In the genomic region with DNA sequence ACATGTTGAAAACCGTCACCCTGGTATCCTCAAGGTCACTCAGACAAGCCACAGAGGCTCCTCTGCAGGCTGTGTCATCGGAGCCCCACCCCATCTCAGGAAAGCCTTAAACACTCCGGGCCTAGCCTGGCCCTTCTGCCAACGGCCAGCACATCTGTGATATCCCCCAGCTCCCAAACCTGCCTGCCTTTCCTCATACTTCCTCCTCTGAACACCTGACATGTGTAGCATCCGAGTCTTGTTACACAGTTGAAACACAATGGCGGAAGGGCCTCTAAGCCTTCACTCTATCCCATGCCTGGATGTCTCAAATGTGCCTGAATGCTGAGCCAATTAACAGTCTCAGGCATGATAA, we compare ENCODE assay signal across 18 cellular contexts.
"Had no signal": no experiment of that assay in that cellular context is flagged by ENCODE, and none has a peak within 500 bp of the region (broad histone marks: within the 10 kb centered on the region; RNA-seq: fewer than 3 reads in every experiment).

No MANE protein-coding gene starts in this region.

- H3K27me3 Mint-ChIP-seq: activated B cell treated with CpG ODN at 0.5 μM for 24 hours; activated CD4-positive, alpha-beta T cell treated with anti-CD3 and anti-CD28 coated beads, Interleukin-2, amount 10 ng/mL, durations not matched to agents 24 days and 14 days; activated naive CD8-positive, alpha-beta T cell treated with anti-CD3 and anti-CD28 coated beads for 36 hours had no signal

- ATAC-seq: mucosa of descending colon had no signal

- H3K27ac Mint-ChIP-seq: activated B cell treated with CpG ODN at 0.5 μM for 24 hours; activated T-cell treated with anti-CD3 and anti-CD28 coated beads, Interleukin-2, amount 50 U/mL, for 72 hours; dendritic cell treated with granulocyte-macrophage colony-stimulating factor and Interleukin-4, amounts not matched to agents 40 ng/mL and 50 ng/mL, for 4 days had no signal

- H3K36me3 ChIP-seq: neutrophil had no signal

- H3K4me3 Mint-ChIP-seq: activated B cell treated with CpG ODN at 0.5 μM for 24 hours; activated CD4-positive, alpha-beta T cell treated with anti-CD3 and anti-CD28 coated beads, Interleukin-2, amount 10 ng/mL, durations not matched to agents 24 days and 14 days; activated naive CD8-positive, alpha-beta T cell treated with anti-CD3 and anti-CD28 coated beads for 36 hours; activated T-cell treated with anti-CD3 and anti-CD28 coated beads, Interleukin-2, amount 50 U/mL, for 72 hours; brain; dendritic cell treated with granulocyte-macrophage colony-stimulating factor and Interleukin-4, amounts not matched to agents 40 ng/mL and 50 ng/mL, for 4 days; natural killer cell had no signal

- H3K4me3 ChIP-seq: mucosa of descending colon, skin epidermis had no signal

- DNase-seq: activated B cell treated with CpG ODN at 0.5 μM for 24 hours; activated CD4-positive, alpha-beta T cell treated with anti-CD3 and anti-CD28 coated beads, Interleukin-2, amount 10 ng/mL, durations not matched to agents 24 days and 14 days; activated CD8-positive, alpha-beta memory T cell treated with anti-CD3 and anti-CD28 coated beads, Interleukin-2, amount 50 U/mL, for 48 hours; activated gamma-delta T cell; activated naive CD8-positive, alpha-beta T cell treated with anti-CD3 and anti-CD28 coated beads for 36 hours; activated T-cell treated with anti-CD3 and anti-CD28 coated beads, Interleukin-2, amount 50 U/mL, for 72 hours; effector memory CD4-positive, alpha-beta T cell; foreskin melanocyte; mucosa of descending colon; natural killer cell; retina; stimulated activated CD4-positive, alpha-beta T cell treated with anti-CD3 and anti-CD28 coated beads, Interleukin-4, amount 100 ng/mL, for 4 hours; stimulated activated CD8-positive, alpha-beta memory T cell treated with anti-CD3 and anti-CD28 coated beads, Interleukin-4, amount 100 ng/mL, for 48 hours; stimulated activated naive CD8-positive, alpha-beta T cell treated with anti-CD3 and anti-CD28 coated beads, Interleukin-15, Interleukin-2, amounts not matched to agents 100 U/mL and 50 U/mL, for 24 hours had no signal

- H3K9me3 Mint-ChIP-seq: activated B cell treated with CpG ODN at 0.5 μM for 24 hours; activated naive CD8-positive, alpha-beta T cell treated with anti-CD3 and anti-CD28 coated beads for 36 hours; activated T-cell treated with anti-CD3 and anti-CD28 coated beads, Interleukin-2, amount 50 U/mL, for 72 hours; dendritic cell treated with granulocyte-macrophage colony-stimulating factor and Interleukin-4, amounts not matched to agents 40 ng/mL and 50 ng/mL, for 4 days; natural killer cell had no signal

- H3K36me3 Mint-ChIP-seq: activated naive CD8-positive, alpha-beta T cell treated with anti-CD3 and anti-CD28 coated beads for 36 hours; brain; natural killer cell had no signal

- H3K27ac ChIP-seq: neutrophil had no signal
